Comparison of ENCODE assay signal across 8 cellular contexts in the genomic region with DNA sequence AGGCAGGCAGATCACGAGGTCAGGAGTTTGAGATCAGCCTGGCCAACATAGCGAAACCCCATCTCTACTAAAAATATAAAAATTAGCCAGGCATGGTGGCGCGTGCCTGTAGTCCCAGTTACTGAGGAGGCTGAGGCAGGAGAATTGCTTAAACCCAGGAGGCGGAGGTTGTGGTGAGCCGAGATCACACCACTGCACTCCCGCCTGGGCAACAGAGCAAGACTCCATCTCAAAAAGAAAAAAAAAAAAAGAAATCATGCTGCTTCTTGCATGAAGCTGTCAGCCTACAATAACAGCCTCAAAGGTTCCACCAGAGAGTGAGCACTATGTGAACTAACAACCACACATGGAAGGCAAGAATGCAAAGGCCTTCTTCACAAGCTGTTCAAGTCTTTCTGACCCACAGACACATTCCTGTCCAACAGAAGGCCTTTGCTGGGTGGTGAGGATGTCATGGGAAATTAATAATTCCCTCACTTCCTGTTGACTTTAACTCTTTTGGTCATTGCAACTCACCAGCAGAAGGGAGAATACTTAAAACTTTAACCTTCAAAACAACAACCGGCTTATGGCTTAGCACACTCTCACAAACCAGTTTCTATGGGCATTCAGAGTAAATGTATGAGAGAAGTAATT. TPM values are rescaled to one million over a fixed set of nuclear protein-coding genes. Genes with fewer than 3 reads are reported as not detected.
DNase-seq lines count a peak whose midpoint lies in the region; ATAC-seq, FAIRE-seq and TF ChIP-seq lines count a peak whose summit lies in the region.
"Not testable (repeated sequence)": the region's sequence is repeated elsewhere in the genome, so short reads cannot be mapped to it uniquely, and the experiment has no call there.

No MANE protein-coding gene starts in this region.

- peak overlapping the region; percentile 18 for H3K4me3 ChIP-seq in Loucy (ENCODE audit: low read length, poor library complexity, severe bottlenecking)
- not testable (repeated sequence) for H3K4me3 ChIP-seq in endothelial cell of umbilical vein (replicated peaks in 1 of 3; ENCODE audit: insufficient read depth in 1 of 3, low read depth in 1 of 3, low read length in 3 of 3)

- not testable (repeated sequence) for H3K36me3 ChIP-seq in Loucy (ENCODE audit: insufficient read depth, low read length); endothelial cell of umbilical vein (ENCODE audit: control insufficient read depth in 2 of 2, extremely low read depth in 1 of 2, insufficient read depth in 2 of 2, low read length in 2 of 2)

- H3K4me1 Mint-ChIP-seq in T-helper 17 cell, result peaks cover 29% of the 10 kb centered on the region
- peaks cover 44% of the 10 kb centered on the region for H3K4me1 Mint-ChIP-seq in progenitor cell of endocrine pancreas (ENCODE audit: low read depth)

- H3K9me3 ChIP-seq in Loucy (ENCODE audit: insufficient read depth, low read depth, low read length); T-helper 17 cell (ENCODE audit: control insufficient read depth, low read length, poor library complexity, severe bottlenecking); endothelial cell of umbilical vein (replicated peaks; ENCODE audit: control insufficient read depth, insufficient read depth, low read length): not testable (repeated sequence)

- H3K79me2 ChIP-seq in Loucy (ENCODE audit: insufficient read depth, low read length), result peaks cover 40% of the 10 kb centered on the region
- H3K79me2 ChIP-seq in endothelial cell of umbilical vein (ENCODE audit: control insufficient read depth, insufficient read depth, low read length), result not testable (repeated sequence)

- dilution Hi-C loops in endothelial cell of umbilical vein (cut with MboI; ENCODE audit: extremely low pct_ligation_motif_present, low sequenced_read_pairs), result not testable (repeated sequence)

- not testable (repeated sequence) for H3K36me3 Mint-ChIP-seq in T-helper 17 cell (ENCODE audit: low read depth); progenitor cell of endocrine pancreas (ENCODE audit: insufficient read depth)

- not testable (repeated sequence) for TF ChIP-seq CTCF in Loucy (conservative IDR thresholded peaks at IDR 0.05; ENCODE audit: low read length); endothelial cell of umbilical vein (IDR thresholded peaks at IDR 0.05; ENCODE audit: extremely low read depth in 1 of 2, insufficient read depth in 1 of 2, low read depth in 1 of 2, low read length in 2 of 2); progenitor cell of endocrine pancreas (IDR thresholded peaks at IDR 0.05; ENCODE audit: unreplicated experiment)

- H3K4me1 ChIP-seq in Loucy (ENCODE audit: insufficient read depth, low read length, poor library complexity, severe bottlenecking) (peaks cover 58% of the 10 kb centered on the region), endothelial cell of umbilical vein (ENCODE audit: control insufficient read depth, extremely low read depth, insufficient read depth, low read length) (peaks cover 15% of the 10 kb centered on the region)

- H3K4me2 ChIP-seq in Loucy (ENCODE audit: low read depth, low read length, poor library complexity, severe bottlenecking), result peak overlapping the region; percentile 60
- peak overlapping the region; percentile 10 for H3K4me2 ChIP-seq in endothelial cell of umbilical vein (ENCODE audit: insufficient read depth, low read length)

- H3K4me3 Mint-ChIP-seq in T-helper 17 cell; progenitor cell of endocrine pancreas (ENCODE audit: low read depth): not testable (repeated sequence)

- not testable (repeated sequence) for H3K9me3 Mint-ChIP-seq in progenitor cell of endocrine pancreas (ENCODE audit: low read depth)

- H3K9me2 ChIP-seq in Loucy (replicated peaks; ENCODE audit: low read depth, low read length), result not testable (repeated sequence)

- H3F3A ChIP-seq in Loucy (ENCODE audit: low read depth), result not testable (repeated sequence)

- H4K20me1 ChIP-seq in Loucy (ENCODE audit: insufficient read depth, low read length, poor library complexity, severe bottlenecking); endothelial cell of umbilical vein (replicated peaks; ENCODE audit: control insufficient read depth, extremely low read depth, insufficient read depth, low read length): not testable (repeated sequence)

- not testable (repeated sequence) for H3K27me3 Mint-ChIP-seq in T-helper 17 cell, progenitor cell of endocrine pancreas

- intact Hi-C loops in endothelial cell of umbilical vein (cut with micrococcal nuclease), result not testable (repeated sequence)

- H3K9me1 ChIP-seq in endothelial cell of umbilical vein (replicated peaks; ENCODE audit: control insufficient read depth, extremely low read depth, insufficient read depth, low read length), result not testable (repeated sequence)

- CTCF ChIA-PET in endothelial cell of umbilical vein (lab: Charles Lee), result interaction anchor here (1.0 to 3.8 kb wide), 5 partner anchors 11 to 267 kb away, joined by 3 to 16 read pairs (median 4); a partner anchor contains a TSS

- H3K27me3 ChIP-seq in Loucy (ENCODE audit: insufficient read depth, low read length, poor library complexity, severe bottlenecking); endothelial cell of umbilical vein (ENCODE audit: control insufficient read depth in 2 of 2, insufficient read depth in 2 of 2, low read length in 2 of 2): not testable (repeated sequence)

- not testable (repeated sequence) for H2AFZ ChIP-seq in Loucy (ENCODE audit: low read length); endothelial cell of umbilical vein (ENCODE audit: low read depth, low read length)

- TF ChIP-seq POLR2A in endothelial cell of umbilical vein (IDR thresholded peaks at IDR 0.05; ENCODE audit: low read depth, low read length), result not testable (repeated sequence)

- peak overlapping the region; percentile 33 for H3K27ac ChIP-seq in endothelial cell of umbilical vein (ENCODE audit: insufficient read depth, low read depth, low read length)

- POLR2A ChIA-PET in endothelial cell of umbilical vein (lab: Charles Lee), result interaction anchor here (1.1 kb wide), 1 partner anchor 13 kb away, joined by 3 read pairs; no protein-coding TSS in a partner anchor

- peak; percentile 80 for DNase-seq in A172 (ENCODE audit: low spot score)
- DNase-seq in Daoy (ENCODE audit: low read depth), result peak; percentile 32
- DNase-seq in T-helper 17 cell; progenitor cell of endocrine pancreas (ENCODE audit: low spot score, unreplicated experiment): not testable (repeated sequence)
- peak; percentile 63 for DNase-seq in amniotic epithelial cell (ENCODE audit: low read depth)
- peak; percentile 60 for DNase-seq in endothelial cell of umbilical vein (ENCODE audit: low read depth, low spot score)
- DNase-seq in hepatic stellate cell (ENCODE audit: low spot score), result peak; percentile 28

- FAIRE-seq in endothelial cell of umbilical vein (lab: Jason Lieb, UNC), result not testable (repeated sequence)

- not testable (repeated sequence) for BruUV-seq in endothelial cell of umbilical vein (replicated peaks; lab: Mats Ljungman, UMichigan)

- peak overlapping the region; percentile 11 for H3K27ac Mint-ChIP-seq in T-helper 17 cell
- H3K27ac Mint-ChIP-seq in progenitor cell of endocrine pancreas, result peak overlapping the region; percentile 86

- H3K9ac ChIP-seq in Loucy (ENCODE audit: low read depth, low read length, poor library complexity, severe bottlenecking), result peak overlapping the region; percentile 23
- not testable (repeated sequence) for H3K9ac ChIP-seq in endothelial cell of umbilical vein (replicated peaks; ENCODE audit: extremely low read depth, insufficient read depth, low read length)

- ATAC-seq in T-helper 17 cell, result not testable (repeated sequence)

RNA-seq across cellular contexts. Expression of a gene that starts 11.9 kb away (rescaled TPM):
- total RNA-seq in A172 (2014; rRNA removed; shearing (Covaris generic)), result 3.5 and 4.9 TPM in 2 replicates
- 6.2 and 6.4 TPM in 2 replicates for total RNA-seq in Daoy (2014; rRNA removed; shearing (Covaris generic))
- total RNA-seq in T-helper 17 cell (10 to 100 TPM; 14.3 to 14.4 TPM), endothelial cell of umbilical vein (8.5 and 9.1 TPM in 2 replicates), progenitor cell of endocrine pancreas (18.0 and 19.2 TPM in 2 replicates)
- 2.8 and 3.1 TPM in 2 replicates for polyA plus RNA-seq in endothelial cell of umbilical vein
- polyA plus RNA-seq in endothelial cell of umbilical vein (2011; cell fraction: cytosol; rRNA removed), result 3.7 and 4.0 TPM in 2 replicates
- 6.1 and 6.9 TPM in 2 replicates for polyA plus RNA-seq in endothelial cell of umbilical vein (2011; cell fraction: nucleus; rRNA removed)
- 4.0 and 4.6 TPM in 2 replicates for polyA plus RNA-seq in endothelial cell of umbilical vein (2012)
- 16.7 and 20.0 TPM in 2 replicates for polyA minus RNA-seq in endothelial cell of umbilical vein
- 4.6 TPM for polyA minus RNA-seq in endothelial cell of umbilical vein (2011; cell fraction: cytosol; rRNA and poly(A)+ RNA removed)
- polyA minus RNA-seq in endothelial cell of umbilical vein (2011; cell fraction: nucleus; rRNA and poly(A)+ RNA removed), result 23.8 and 28.0 TPM in 2 replicates
